In genomic region chr13:50911051-50911690, GRCh38 we compare ENCODE assay signal across 8 cellular contexts. TPM values are rescaled to one million over a fixed set of nuclear protein-coding genes. Genes with fewer than 3 reads are reported as not detected.
DNase-seq lines count a peak whose midpoint lies in the region; ATAC-seq and TF ChIP-seq lines count a peak whose summit lies in the region.

No MANE protein-coding gene starts in this region.

- H3K36me3 ChIP-seq in DOHH2 (ENCODE audit: control insufficient read depth, low read length) (peaks cover 46% of the 10 kb centered on the region), KMS-11 (ENCODE audit: insufficient read depth) (no peaks in the 10 kb centered on the region), right lobe of liver (no peaks in the 10 kb centered on the region), adrenal gland (replicated peaks in 1 of 2) (no peaks in the 10 kb centered on the region)

- H3K4me2 ChIP-seq in DOHH2 (ENCODE audit: low read length) (peak overlapping the region; percentile 76), KMS-11 (peak overlapping the region; percentile 50)

- WGBS in right lobe of liver (ENCODE audit: insufficient coverage, low coverage, low lambda C conversion rate, missing lambda C conversion rate): 40% methylated on average over 6 of the region's 6 CpGs
- 64 to 73% (median 68%) methylated on average over 6 of the region's 6 CpGs for WGBS in adrenal gland, 4 donors

- H3K4me1 Mint-ChIP-seq in activated T-helper 2 cell treated with anti-CD3 and anti-CD28 coated beads, Interferon-gamma antibody, Interleukin-2, Interleukin-4, amounts not matched to agents 10 μg/mL and 5 μg/mL and 100 μg/mL, durations not matched to agents 14 hours and 24 hours and 36 hours (ENCODE audit: low read depth): peaks cover 53% of the 10 kb centered on the region

- no peaks in the 10 kb centered on the region for H3K27me3 Mint-ChIP-seq in activated T-helper 2 cell treated with anti-CD3 and anti-CD28 coated beads, Interferon-gamma antibody, Interleukin-2, Interleukin-4, amounts not matched to agents 10 μg/mL and 5 μg/mL and 100 μg/mL, durations not matched to agents 14 hours and 24 hours and 36 hours (ENCODE audit: low read depth)

- TF ChIP-seq POLR2A in right lobe of liver (IDR thresholded peaks at IDR 0.05): no peak
- TF ChIP-seq POLR2A in adrenal gland (IDR thresholded peaks at IDR 0.05): no peak

- H3K36me3 Mint-ChIP-seq in activated T-helper 2 cell treated with anti-CD3 and anti-CD28 coated beads, Interferon-gamma antibody, Interleukin-2, Interleukin-4, amounts not matched to agents 10 μg/mL and 5 μg/mL and 100 μg/mL, durations not matched to agents 14 hours and 24 hours and 36 hours (ENCODE audit: low read depth): peaks cover 15% of the 10 kb centered on the region

- intact Hi-C loops in activated T-helper 2 cell treated with anti-CD3 and anti-CD28 coated beads, Interferon-gamma antibody, Interleukin-2, Interleukin-4, amounts not matched to agents 10 μg/mL and 5 μg/mL and 100 μg/mL, durations not matched to agents 14 hours and 24 hours and 36 hours (cut with micrococcal nuclease): loop anchor here (1.0 to 10.0 kb wide), 9 partner anchors 196 to 1116 kb away; partner anchors contain the start of genes KPNA3 and SPRYD7
- intact Hi-C loops in right lobe of liver (cut with DNase I) (no loop called here), adrenal gland (cut with DNase I) (loop anchor here in 1 of 2 donors (10.0 kb wide), 1 partner anchor 936 kb away; no protein-coding TSS in a partner anchor)

- peak overlapping the region; percentile 99 for H3K9ac ChIP-seq in KMS-11

- no peak for DNase-seq in activated T-helper 2 cell treated with anti-CD3 and anti-CD28 coated beads, Interferon-gamma antibody, Interleukin-2, Interleukin-4, amounts not matched to agents 10 μg/mL and 5 μg/mL and 100 μg/mL, durations not matched to agents 14 hours and 24 hours and 36 hours (ENCODE audit: low spot score)
- DNase-seq in right lobe of liver (no peak), adrenal gland (no peak), mesenteric fat pad (ENCODE audit: low spot score) (no peak)

- peaks cover 32% of the 10 kb centered on the region for H3F3A ChIP-seq in DOHH2 (ENCODE audit: control insufficient read depth, insufficient read depth)

- H3K9me3 ChIP-seq in DOHH2 (ENCODE audit: control insufficient read depth, insufficient read depth, low read length): no peaks in the 10 kb centered on the region
- no peaks in the 10 kb centered on the region for H3K9me3 ChIP-seq in right lobe of liver
- H3K9me3 ChIP-seq in adrenal gland (replicated peaks in 1 of 3): no peaks in the 10 kb centered on the region

- peak in 1 of 4 donors; percentile 8 for ATAC-seq in right lobe of liver
- no peak for ATAC-seq in GM21786 (IDR thresholded peaks at IDR 0.05; ENCODE audit: unreplicated experiment)
- ATAC-seq in GM18861 (IDR thresholded peaks at IDR 0.05; ENCODE audit: unreplicated experiment): no peak

- peak overlapping the region; percentile 93 for H3K4me3 Mint-ChIP-seq in activated T-helper 2 cell treated with anti-CD3 and anti-CD28 coated beads, Interferon-gamma antibody, Interleukin-2, Interleukin-4, amounts not matched to agents 10 μg/mL and 5 μg/mL and 100 μg/mL, durations not matched to agents 14 hours and 24 hours and 36 hours (ENCODE audit: low read depth)

- no peaks in the 10 kb centered on the region for H3K9me3 Mint-ChIP-seq in activated T-helper 2 cell treated with anti-CD3 and anti-CD28 coated beads, Interferon-gamma antibody, Interleukin-2, Interleukin-4, amounts not matched to agents 10 μg/mL and 5 μg/mL and 100 μg/mL, durations not matched to agents 14 hours and 24 hours and 36 hours

- no peaks in the 10 kb centered on the region for H3K9me2 ChIP-seq in DOHH2 (replicated peaks; ENCODE audit: control insufficient read depth, low read length)

- peak overlapping the region; percentile 80 for H3K27ac ChIP-seq in DOHH2 (ENCODE audit: low read depth, low read length)
- H3K27ac ChIP-seq in KMS-11: peak overlapping the region; percentile 97
- H3K27ac ChIP-seq in right lobe of liver: peak overlapping the region in 2 of 3 donors; percentile 85 to 93
- H3K27ac ChIP-seq in adrenal gland: peak overlapping the region in 2 of 5 donors; percentile 88 to 94

- H3K4me1 ChIP-seq in DOHH2 (ENCODE audit: control insufficient read depth, low read length) (peaks cover 73% of the 10 kb centered on the region), KMS-11 (ENCODE audit: low read depth, poor library complexity, severe bottlenecking) (peaks cover 38% of the 10 kb centered on the region), right lobe of liver (peaks cover 0 to 14% (median 4%) of the 10 kb centered on the region in 4 donors), adrenal gland (replicated peaks in 1 of 2) (peaks cover 3 to 19% of the 10 kb centered on the region in 2 donors)

- H3K79me2 ChIP-seq in DOHH2 (ENCODE audit: control insufficient read depth, low read length): peaks cover 74% of the 10 kb centered on the region
- peaks cover 57% of the 10 kb centered on the region for H3K79me2 ChIP-seq in KMS-11 (ENCODE audit: insufficient read depth, low read depth)

- no peaks in the 10 kb centered on the region for H3K27me3 ChIP-seq in DOHH2 (ENCODE audit: control insufficient read depth, low read length)
- H3K27me3 ChIP-seq in KMS-11 (ENCODE audit: insufficient read depth, low read depth): no peaks in the 10 kb centered on the region
- H3K27me3 ChIP-seq in right lobe of liver: no peaks in the 10 kb centered on the region
- H3K27me3 ChIP-seq in adrenal gland: no peaks in the 10 kb centered on the region

- TF ChIP-seq CTCF in DOHH2 (IDR thresholded peaks at IDR 0.05; ENCODE audit: low read depth, low read length, poor library complexity, severe bottlenecking): no peak
- no peak for TF ChIP-seq CTCF in KMS-11 (conservative IDR thresholded peaks at IDR 0.05; ENCODE audit: low read depth, low read length)
- TF ChIP-seq CTCF in right lobe of liver (IDR thresholded peaks at IDR 0.05): no peak
- TF ChIP-seq CTCF in adrenal gland (IDR thresholded peaks at IDR 0.05): no peak

- peak overlapping the region; percentile 87; the same call in 1 of the 2 replicates for H2AFZ ChIP-seq in KMS-11 (ENCODE audit: low read depth)

- H3K4me3 ChIP-seq in DOHH2 (ENCODE audit: low read length) (peak overlapping the region; percentile 86), KMS-11 (IDR thresholded peaks at IDR 0.05; ENCODE audit: insufficient read depth, low read depth, low read length) (no peak overlapping the region), right lobe of liver (peak overlapping the region in 1 of 3 donors; percentile 70), adrenal gland (peak overlapping the region in 1 of 4 donors; percentile 78)

- H4K20me1 ChIP-seq in DOHH2 (ENCODE audit: control insufficient read depth, insufficient read depth, low read depth, low read length) (no peaks in the 10 kb centered on the region), KMS-11 (ENCODE audit: insufficient read depth) (no peaks in the 10 kb centered on the region)

- H3K27ac Mint-ChIP-seq in activated T-helper 2 cell treated with anti-CD3 and anti-CD28 coated beads, Interferon-gamma antibody, Interleukin-2, Interleukin-4, amounts not matched to agents 10 μg/mL and 5 μg/mL and 100 μg/mL, durations not matched to agents 14 hours and 24 hours and 36 hours: peak overlapping the region; percentile 97

RNA-seq across cellular contexts. Expression of gene RNASEH2B, which starts 1.6 kb away (rescaled TPM):
- total RNA-seq in activated T-helper 2 cell treated with anti-CD3 and anti-CD28 coated beads, Interferon-gamma antibody, Interleukin-2, Interleukin-4, amounts not matched to agents 10 μg/mL and 5 μg/mL and 100 μg/mL, durations not matched to agents 14 hours and 24 hours and 36 hours: 68.9 and 71.7 TPM in 2 replicates
- 10 to 100 TPM in 4 of 6 experiments, 1 to 10 TPM in 2; 9.9 to 19.8 (median 11.7) TPM for total RNA-seq in right lobe of liver
- 10 to 100 TPM; 23.5 to 37.5 (median 29.0) TPM for total RNA-seq in adrenal gland
- 10 to 100 TPM; 37.1 to 77.1 (median 50.9) TPM for polyA plus RNA-seq in adrenal gland
- 31.6 TPM for total RNA-seq in mesenteric fat pad
